36 cellular contexts compared by ENCODE assay signal in genomic region chr11:30983143-30983542, GRCh38.
"Had no signal": no experiment of that assay in that cellular context is flagged by ENCODE, and none has a peak within 500 bp of the region (broad histone marks: within the 10 kb centered on the region; RNA-seq: fewer than 3 reads in every experiment).

No MANE protein-coding gene starts in this region.

- H3K36me3 ChIP-seq: adrenal gland, Peyer's patch had no signal

- FAIRE-seq: bronchial epithelial cell had no signal

- H3K27me3 ChIP-seq: adrenal gland, Peyer's patch had no signal

- DNase-seq: activated B cell treated with CpG ODN at 0.5 μM for 24 hours; activated CD4-positive, alpha-beta memory T cell treated with anti-CD3 and anti-CD28 coated beads for 36 hours; activated CD4-positive, alpha-beta T cell treated with anti-CD3 and anti-CD28 coated beads for 4 hours; activated CD4-positive, alpha-beta T cell treated with anti-CD3 and anti-CD28 coated beads, Interleukin-2, amount 50 U/mL, for 1 hour; activated CD4-positive, CD25-positive, alpha-beta regulatory T cell treated with anti-CD3 and anti-CD28 coated beads, Interleukin-2, amount 50 U/mL, for 72 hours; activated CD8-positive, alpha-beta memory T cell treated with anti-CD3 and anti-CD28 coated beads, Interleukin-2, amount 50 U/mL, for 4 hours; activated gamma-delta T cell treated with Interleukin-2 at 50 U/mL for 16 hours; activated naive CD4-positive, alpha-beta T cell treated with anti-CD3 and anti-CD28 coated beads for 36 hours; activated T-cell treated with anti-CD3 and anti-CD28 coated beads for 4 hours; activated T-cell treated with anti-CD3 and anti-CD28 coated beads, Interleukin-2, amount 50 U/mL, for 4 hours; adrenal gland; anterior cingulate cortex; caudate nucleus; cerebellar nuclear complex; Karpas-422; MM.1S; MV-4-11; NCI-H1092 treated with DMSO at 0.1 percent for 48 hours; NCI-H1436; NCI-H1694; NCI-H1930; NCI-H2081 treated with DMSO at 0.1 percent for 48 hours; NCI-H226; NCI-H524; NCI-H748 treated with DMSO at 0.1 percent for 48 hours; NK-92 treated with Interleukin-12 subunit alpha and Interleukin-12 subunit beta, amount 100 ng/mL, for 24 hours; PC-3; Peyer's patch; RPMI8226; SIG-M5; SW 1271; T-helper 1 cell; T-helper 2 cell; T-helper 9 cell had no signal

- H3K9me3 ChIP-seq: adrenal gland, Peyer's patch had no signal

- H3K4me1 ChIP-seq: Peyer's patch had no signal

- H3K4me3 ChIP-seq: adrenal gland, Peyer's patch had no signal

- ATAC-seq: activated naive CD4-positive, alpha-beta T cell treated with anti-CD3 and anti-CD28 coated beads, Interleukin-2, amount 50 U/mL, for 72 hours; activated T-cell treated with anti-CD3 and anti-CD28 coated beads, Interleukin-2, amount 50 U/mL, for 4 hours; PC-3 had no signal

- H3K27ac ChIP-seq: Peyer's patch had no signal
